ENCODE assay signal across 9 cellular contexts in genomic region chr1:21509351-21510112, GRCh38. TPM values are rescaled to one million over a fixed set of nuclear protein-coding genes. Genes with fewer than 3 reads are reported as not detected.
A peak's percentile ranks its signal among the peaks of the same experiment; 100 is the strongest.
DNase-seq lines count a peak whose midpoint lies in the region; ATAC-seq and TF ChIP-seq lines count a peak whose summit lies in the region.
"Had no signal": no experiment of that assay in that cellular context is flagged by ENCODE, and none has a peak within 500 bp of the region (broad histone marks: within the 10 kb centered on the region; RNA-seq: fewer than 3 reads in every experiment).

TSS of gene ALPL (plus strand) at chr1:21509423. CDS start at chr1:21554082, 44,659 bp downstream.

- H2AK5ac ChIP-seq in trophoblast cell (ENCODE audit: low read length), result no peak within 1 kb of the TSS

- POLR2A ChIA-PET in activated CD8-positive, alpha-beta T cell treated with anti-CD3 and anti-CD28 coated beads for 36 hours (lab: Charles Lee), result no interaction called here

- peak within 1 kb of the TSS; percentile 63 for H3K4me3 ChIP-seq in trophoblast cell (ENCODE audit: low read depth, low read length)

- no peak within 1 kb of the TSS for H3K27ac ChIP-seq in trophoblast cell (ENCODE audit: low read depth, low read length)
- H3K27ac ChIP-seq: KMS-11 had no signal

- DNase-seq in activated CD8-positive, alpha-beta T cell treated with anti-CD3 and anti-CD28 coated beads for 36 hours, result no peak
- DNase-seq in left ventricle myocardium superior (peak; percentile 36), trophoblast cell (no peak), COLO668 (lab: John Stamatoyannopoulos, UW; ENCODE audit: unreplicated experiment) (no peak), amniotic stem cell (lab: John Stamatoyannopoulos, UW) (no peak)
- no peak for DNase-seq in central memory CD4-positive, alpha-beta T cell
- no peak for DNase-seq in stimulated activated CD4-positive, alpha-beta T cell treated with anti-CD3 and anti-CD28 coated beads, Interleukin-1b, Interleukin-23, amount 100 ng/mL, for 48 hours

- no peak within 1 kb of the TSS for H3K14ac ChIP-seq in trophoblast cell (ENCODE audit: low read length)

- H3K9me3 ChIP-seq in ES-I3 (ENCODE audit: control insufficient read depth, insufficient read depth, low read length) (no peaks in the 10 kb centered on the region), trophoblast cell (ENCODE audit: insufficient read depth, low read depth, low read length) (no peaks in the 10 kb centered on the region)

- H3K27ac Mint-ChIP-seq in activated CD8-positive, alpha-beta T cell treated with anti-CD3 and anti-CD28 coated beads for 36 hours, result no peak within 1 kb of the TSS

- TF ChIP-seq CTCF in activated CD8-positive, alpha-beta T cell treated with anti-CD3 and anti-CD28 coated beads for 36 hours (IDR thresholded peaks at IDR 0.05), result peak; percentile 8

- H3K36me3 Mint-ChIP-seq in activated CD8-positive, alpha-beta T cell treated with anti-CD3 and anti-CD28 coated beads for 36 hours (ENCODE audit: low read depth), result no peaks in the 10 kb centered on the region

- no peaks in the 10 kb centered on the region for H3K27me3 ChIP-seq in trophoblast cell (ENCODE audit: insufficient read depth, low read length)

- no peaks in the 10 kb centered on the region for H3K79me1 ChIP-seq in trophoblast cell (ENCODE audit: low read length)

- H3K27me3 Mint-ChIP-seq in activated CD8-positive, alpha-beta T cell treated with anti-CD3 and anti-CD28 coated beads for 36 hours, result peaks cover 45% of the 10 kb centered on the region

- CTCF ChIA-PET in activated CD8-positive, alpha-beta T cell treated with anti-CD3 and anti-CD28 coated beads for 36 hours (lab: Charles Lee), result interaction anchor here (0.7 to 1.6 kb wide), 7 partner anchors 8 to 101 kb away, joined by 3 to 4 read pairs (median 3); no protein-coding TSS in a partner anchor

- H3K4me3 Mint-ChIP-seq in activated CD8-positive, alpha-beta T cell treated with anti-CD3 and anti-CD28 coated beads for 36 hours, result peak within 1 kb of the TSS; percentile 53

- no peak within 1 kb of the TSS for H3K18ac ChIP-seq in trophoblast cell (ENCODE audit: low read length)

- no peaks in the 10 kb centered on the region for H3K9me3 Mint-ChIP-seq in activated CD8-positive, alpha-beta T cell treated with anti-CD3 and anti-CD28 coated beads for 36 hours

- no peak within 1 kb of the TSS for H4K8ac ChIP-seq in trophoblast cell (ENCODE audit: low read depth, low read length)

- H3K9ac ChIP-seq in ES-I3 (ENCODE audit: low read depth, low read length), result peak within 1 kb of the TSS; percentile 52
- no peak within 1 kb of the TSS for H3K9ac ChIP-seq in trophoblast cell (ENCODE audit: low read length)
- H3K9ac ChIP-seq: KMS-11 had no signal

- no peak within 1 kb of the TSS for H4K91ac ChIP-seq in trophoblast cell (ENCODE audit: low read depth, low read length)

- no peak within 1 kb of the TSS for H3K23ac ChIP-seq in trophoblast cell (ENCODE audit: low read length)

- H3K4me1 ChIP-seq in ES-I3 (ENCODE audit: insufficient read depth, low read length) (peaks cover 14% of the 10 kb centered on the region), trophoblast cell (ENCODE audit: control insufficient read depth in 1 of 2, insufficient read depth in 2 of 2, low read length in 2 of 2) (peaks cover 17 to 18% of the 10 kb centered on the region in 2 experiments)

- intact Hi-C loops in activated CD8-positive, alpha-beta T cell treated with anti-CD3 and anti-CD28 coated beads for 36 hours (cut with micrococcal nuclease), result no loop called here
- intact Hi-C loops in left ventricle myocardium superior (cut with micrococcal nuclease), result loop anchor here (10.0 kb wide), 1 partner anchor 65 kb away; no protein-coding TSS in a partner anchor

- H2BK120ac ChIP-seq in trophoblast cell (ENCODE audit: insufficient read depth, low read length, poor library complexity), result no peak within 1 kb of the TSS

- peak within 1 kb of the TSS; percentile 23 for H2AFZ ChIP-seq in trophoblast cell (ENCODE audit: insufficient read depth, low read length, poor library complexity)

- no peaks in the 10 kb centered on the region for H3K79me2 ChIP-seq in trophoblast cell (ENCODE audit: control insufficient read depth, insufficient read depth, low read length, poor library complexity)

- H3K4ac ChIP-seq in trophoblast cell (ENCODE audit: low read depth, low read length), result no peak within 1 kb of the TSS

- H2BK5ac ChIP-seq in trophoblast cell (ENCODE audit: low read depth, low read length, poor library complexity), result no peak within 1 kb of the TSS

- ATAC-seq in activated CD8-positive, alpha-beta T cell treated with anti-CD3 and anti-CD28 coated beads for 36 hours, result peak; percentile 17
- no peak for ATAC-seq in left ventricle myocardium superior

- no peak within 1 kb of the TSS for H2BK12ac ChIP-seq in trophoblast cell (ENCODE audit: low read length)

- H3K4me2 ChIP-seq in trophoblast cell (ENCODE audit: low read length), result peak within 1 kb of the TSS; percentile 89
- H3K4me2 ChIP-seq: KMS-11 had no signal

- no peak within 1 kb of the TSS for H4K12ac ChIP-seq in trophoblast cell (ENCODE audit: low read depth, low read length)

- WGBS in trophoblast cell (ENCODE audit: extremely low coverage, insufficient coverage, insufficient read length), result no CpG with 5 or more reads among the region's 67 CpGs

- no peaks in the 10 kb centered on the region for H3K36me3 ChIP-seq in ES-I3 (ENCODE audit: insufficient read depth, low read length)
- H3K36me3 ChIP-seq in trophoblast cell (ENCODE audit: control insufficient read depth in 1 of 2, insufficient read depth in 2 of 2, low read length in 2 of 2), result no peaks in the 10 kb centered on the region

- H3K4me1 Mint-ChIP-seq in activated CD8-positive, alpha-beta T cell treated with anti-CD3 and anti-CD28 coated beads for 36 hours (ENCODE audit: low read depth), result peaks cover 4% of the 10 kb centered on the region

RNA-seq across cellular contexts. Expression of gene ALPL, which starts in this region (rescaled TPM):
- not detected for total RNA-seq in activated CD8-positive, alpha-beta T cell treated with anti-CD3 and anti-CD28 coated beads for 36 hours
- total RNA-seq in left ventricle myocardium superior, result 13.1 TPM
- 12.5 and 12.7 TPM in 2 replicates for polyA plus RNA-seq in trophoblast cell (2013)

Comparison
In these comparisons a context has a peak if more than half of its experiments do, and no peak if none do; other contexts are left out.
1. RNA of gene ALPL (total RNA-seq): 13.1 TPM in left ventricle myocardium superior (single experiment); not detected in activated CD8-positive, alpha-beta T cell treated with anti-CD3 and anti-CD28 coated beads for 36 hours; every median in the first group is over 10 times any median in the second.
2. Peak in ATAC-seq in activated CD8-positive, alpha-beta T cell treated with anti-CD3 and anti-CD28 coated beads for 36 hours; RNA of the gene not detected or under 1 TPM.